ENCODE assay signal across 11 cellular contexts in genomic region chr5:79759436-79759835, GRCh38.
DNase-seq lines count a peak whose midpoint lies in the region; ATAC-seq and TF ChIP-seq lines count a peak whose summit lies in the region.
"Had no signal": no experiment of that assay in that cellular context is flagged by ENCODE, and none has a peak within 500 bp of the region (broad histone marks: within the 10 kb centered on the region; RNA-seq: fewer than 3 reads in every experiment).

No MANE protein-coding gene starts in this region.

- CTCF ChIA-PET in SK-N-SH (lab: Yijun Ruan, JAX) = interaction anchor here (1.0 kb wide), 1 partner anchor 56 kb away, joined by 3 read pairs; no protein-coding TSS in a partner anchor
- CTCF ChIA-PET in naive thymus-derived CD4-positive, alpha-beta T cell (lab: Charles Lee) = no interaction called here

- no peaks in the 10 kb centered on the region for H3F3A ChIP-seq in SK-N-SH (replicated peaks; ENCODE audit: insufficient read depth)

- H4K20me1 ChIP-seq in SK-N-SH (ENCODE audit: insufficient read depth) = no peaks in the 10 kb centered on the region

- TF ChIP-seq EP300 in SK-N-SH (IDR thresholded peaks at IDR 0.05; ENCODE audit: borderline replicate concordance in 1 of 2, low read depth in 1 of 2, low read length in 1 of 2) = no peak

- no peak for TF ChIP-seq CTCF in SK-N-SH (IDR thresholded peaks at IDR 0.05)
- TF ChIP-seq CTCF in retinal pigment epithelial cell (conservative IDR thresholded peaks at IDR 0.05; ENCODE audit: low read depth, low read length) = no peak
- no peak for TF ChIP-seq CTCF in body of pancreas (IDR thresholded peaks at IDR 0.05)

- H3K4me1 ChIP-seq in SK-N-SH (ENCODE audit: control insufficient read depth in 1 of 2, insufficient read depth in 2 of 2, low read depth in 1 of 2, low read length in 1 of 2) (no peaks in the 10 kb centered on the region), body of pancreas (peaks cover 7% of the 10 kb centered on the region)
- H3K4me1 ChIP-seq in naive thymus-derived CD4-positive, alpha-beta T cell (ENCODE audit: control insufficient read depth in 2 of 2, insufficient read depth in 2 of 2, low read length in 2 of 2) = peaks cover 0 to 3% of the 10 kb centered on the region in 2 donors

- no peak overlapping the region for H3K4me3 Mint-ChIP-seq in naive thymus-derived CD4-positive, alpha-beta T cell
- H3K4me3 Mint-ChIP-seq: activated B cell treated with CpG ODN at 0.5 μM for 24 hours; activated T-cell treated with anti-CD3 and anti-CD28 coated beads, Interleukin-2, amount 50 U/mL, for 24 hours had no signal

- intact Hi-C loops in naive thymus-derived CD4-positive, alpha-beta T cell (cut with micrococcal nuclease) = no loop called here
- intact Hi-C loops in body of pancreas (cut with DNase I) = no loop called here

- H3K4me1 Mint-ChIP-seq in naive thymus-derived CD4-positive, alpha-beta T cell = peaks cover 4 to 17% (median 11%) of the 10 kb centered on the region in 7 donors
- H3K4me1 Mint-ChIP-seq: activated B cell treated with CpG ODN at 0.5 μM for 24 hours had no signal

- H3K27ac ChIP-seq in SK-N-SH (ENCODE audit: low read depth in 2 of 2, low read length in 1 of 2) (no peak overlapping the region), body of pancreas (no peak overlapping the region)
- no peak overlapping the region for H3K27ac ChIP-seq in naive thymus-derived CD4-positive, alpha-beta T cell (ENCODE audit: low read depth, low read length)

- no peak for TF ChIP-seq RAD21 in SK-N-SH (IDR thresholded peaks at IDR 0.05; ENCODE audit: low read length)

- peaks cover 0 to 7% (median 0%) of the 10 kb centered on the region in 11 donors for H3K9me3 Mint-ChIP-seq in naive thymus-derived CD4-positive, alpha-beta T cell
- H3K9me3 Mint-ChIP-seq: activated B cell treated with CpG ODN at 0.5 μM for 24 hours; activated T-cell treated with anti-CD3 and anti-CD28 coated beads, Interleukin-2, amount 50 U/mL, for 24 hours had no signal

- H3K4me2 ChIP-seq in SK-N-SH = peak overlapping the region; percentile 23; the same call in 1 of the 2 replicates

- H3K27ac Mint-ChIP-seq in naive thymus-derived CD4-positive, alpha-beta T cell = no peak overlapping the region
- H3K27ac Mint-ChIP-seq: activated B cell treated with CpG ODN at 0.5 μM for 24 hours; activated T-cell treated with anti-CD3 and anti-CD28 coated beads, Interleukin-2, amount 50 U/mL, for 24 hours had no signal

- H3K9me2 ChIP-seq in SK-N-SH = no peaks in the 10 kb centered on the region

- no peak overlapping the region for H2AFZ ChIP-seq in SK-N-SH (ENCODE audit: low read depth)

- H3K27me3 Mint-ChIP-seq in naive thymus-derived CD4-positive, alpha-beta T cell = peaks cover 0 to 3% (median 0%) of the 10 kb centered on the region in 5 donors
- H3K27me3 Mint-ChIP-seq: activated B cell treated with CpG ODN at 0.5 μM for 24 hours; activated T-cell treated with anti-CD3 and anti-CD28 coated beads, Interleukin-2, amount 50 U/mL, for 24 hours had no signal

- 50% methylated on average over 2 of the region's 2 CpGs for WGBS in SK-N-SH (ENCODE audit: low lambda C conversion rate)
- WGBS in body of pancreas, 2 donors = 81 to 88% methylated on average over 2 of the region's 2 CpGs

- H3K79me2 ChIP-seq in SK-N-SH (ENCODE audit: insufficient read depth) = no peaks in the 10 kb centered on the region

- no peak for ATAC-seq in naive thymus-derived CD4-positive, alpha-beta T cell
- no peak for ATAC-seq in body of pancreas

- H3K4me3 ChIP-seq in SK-N-SH (ENCODE audit: low read depth in 2 of 2, low read length in 1 of 2) = 0 out of 4 replicates have a peak overlapping the region, but pooled peaks of 1 of the 2 experiments have one; percentile 4
- H3K4me3 ChIP-seq in retinal pigment epithelial cell (ENCODE audit: low read length) = no peak overlapping the region
- no peak overlapping the region for H3K4me3 ChIP-seq in naive thymus-derived CD4-positive, alpha-beta T cell (ENCODE audit: low read length)
- no peak overlapping the region for H3K4me3 ChIP-seq in body of pancreas

- no peaks in the 10 kb centered on the region for H3K9me3 ChIP-seq in SK-N-SH
- no peaks in the 10 kb centered on the region for H3K9me3 ChIP-seq in naive thymus-derived CD4-positive, alpha-beta T cell (ENCODE audit: control insufficient read depth in 2 of 3, low read length in 3 of 3)
- H3K9me3 ChIP-seq in body of pancreas = no peaks in the 10 kb centered on the region

- H3K36me3 ChIP-seq in SK-N-SH (replicated peaks in 1 of 2; ENCODE audit: control insufficient read depth in 1 of 2, insufficient read depth in 2 of 2, low read length in 1 of 2) (no peaks in the 10 kb centered on the region), body of pancreas (replicated peaks in 1 of 2; ENCODE audit: insufficient read depth in 1 of 2, low read depth in 2 of 2) (no peaks in the 10 kb centered on the region)
- H3K36me3 ChIP-seq in naive thymus-derived CD4-positive, alpha-beta T cell (ENCODE audit: control insufficient read depth in 2 of 3, insufficient read depth in 3 of 3, low read length in 3 of 3) = no peaks in the 10 kb centered on the region

- no peak for TF ChIP-seq POLR2A in body of pancreas (IDR thresholded peaks at IDR 0.05)

- no peak overlapping the region for H3K9ac ChIP-seq in SK-N-SH

- no peaks in the 10 kb centered on the region for H3K36me3 Mint-ChIP-seq in naive thymus-derived CD4-positive, alpha-beta T cell

- POLR2A ChIA-PET in SK-N-SH (lab: Yijun Ruan, JAX) = no interaction called here
- POLR2A ChIA-PET in naive thymus-derived CD4-positive, alpha-beta T cell (lab: Charles Lee) = interaction anchor here (0.8 kb wide), 1 partner anchor 24 kb away, joined by 3 read pairs; no protein-coding TSS in a partner anchor

- DNase-seq in GM04503 (ENCODE audit: low read depth) (peak; percentile 74), SK-N-SH (no peak), fibroblast of peridontal ligament (ENCODE audit: extremely low read depth) (peak; percentile 90), retinal pigment epithelial cell (ENCODE audit: low read depth) (peak; percentile 3), NK-92 (lab: John Stamatoyannopoulos, UW; ENCODE audit: unreplicated experiment) (no peak), body of pancreas (no peak)
- DNase-seq in naive thymus-derived CD4-positive, alpha-beta T cell = no peak
- DNase-seq: activated B cell treated with CpG ODN at 0.5 μM for 24 hours; activated T-cell treated with anti-CD3 and anti-CD28 coated beads, Interleukin-2, amount 50 U/mL, for 24 hours; aorta; NCI-H2107 had no signal

- no peaks in the 10 kb centered on the region for H3K27me3 ChIP-seq in SK-N-SH (ENCODE audit: insufficient read depth)
- no peaks in the 10 kb centered on the region for H3K27me3 ChIP-seq in naive thymus-derived CD4-positive, alpha-beta T cell (ENCODE audit: control insufficient read depth in 2 of 2, insufficient read depth in 2 of 2, low read length in 2 of 2)
- H3K27me3 ChIP-seq in body of pancreas = no peaks in the 10 kb centered on the region

TF ChIP-seq in SK-N-SH, 30 proteins besides CTCF, POLR2A, EP300 and RAD21:
- TF ChIP-seq FOSL2 (IDR thresholded peaks at IDR 0.05; ENCODE audit: borderline replicate concordance, low read depth) (0 out of 2 replicates have a peak, but pooled peaks have one; percentile 14), NRF1 (IDR thresholded peaks at IDR 0.05; ENCODE audit: low read depth, low read length) (no peak), TCF12 (IDR thresholded peaks at IDR 0.05) (0 out of 2 replicates have a peak, but pooled peaks have one; percentile 10)

Comparison
In these comparisons a context has a peak if more than half of its experiments do, and no peak if none do; other contexts are left out.
1. DNase-seq: peak in GM04503 (single experiment), fibroblast of peridontal ligament (single experiment) and retinal pigment epithelial cell (single experiment); none in SK-N-SH (single experiment), naive thymus-derived CD4-positive, alpha-beta T cell (0 of 9), NK-92 (single experiment) and body of pancreas (0 of 4).